In the genomic region with DNA sequence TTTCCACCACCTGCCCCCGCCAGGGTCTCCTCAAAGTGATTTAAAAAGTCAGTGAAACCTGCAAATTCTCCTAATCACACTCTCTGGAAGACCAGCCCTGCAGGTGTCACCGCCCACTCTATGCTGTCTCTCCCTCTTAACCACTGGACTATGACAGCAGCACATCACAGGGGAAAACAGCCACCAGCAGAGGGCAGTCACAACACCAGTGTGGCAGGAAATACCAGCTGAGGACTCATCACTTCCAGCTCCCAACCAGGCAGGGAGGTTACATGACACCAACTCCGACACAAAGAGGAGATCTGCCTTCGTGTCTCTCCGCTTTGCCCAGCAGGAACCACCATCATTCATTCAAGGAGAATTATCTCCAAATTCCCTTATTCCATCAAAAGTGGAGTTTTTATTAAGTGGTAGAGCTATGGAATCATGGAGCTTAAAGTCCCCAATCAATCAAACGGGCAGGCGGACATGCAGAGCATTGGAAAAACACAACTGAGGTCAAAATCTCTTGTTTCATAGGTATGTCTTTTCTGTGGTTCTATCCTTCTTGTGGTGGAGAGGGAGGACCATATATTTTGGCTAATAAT, we compare ENCODE assay signal across 8 cellular contexts.
A peak's percentile ranks its signal among the peaks of the same experiment; 100 is the strongest.
DNase-seq lines count a peak whose midpoint lies in the region; ATAC-seq and TF ChIP-seq lines count a peak whose summit lies in the region.

No MANE protein-coding gene starts in this region.

- TF ChIP-seq CTCF in foreskin fibroblast (IDR thresholded peaks at IDR 0.05; ENCODE audit: low read depth, low read length): peak; percentile 70
- TF ChIP-seq CTCF in suprapubic skin (IDR thresholded peaks at IDR 0.05): peak; percentile 13 to 54

- TF ChIP-seq EP300 in suprapubic skin (IDR thresholded peaks at IDR 0.05): no peak

- no peaks in the 10 kb centered on the region for H3K4me1 ChIP-seq in suprapubic skin

- H3K36me3 ChIP-seq in suprapubic skin: peaks cover 10% of the 10 kb centered on the region

- 87% methylated on average over 7 of the region's 7 CpGs for WGBS in suprapubic skin

- no peaks in the 10 kb centered on the region for H3K27me3 ChIP-seq in suprapubic skin

- TF ChIP-seq POLR2A in suprapubic skin (IDR thresholded peaks at IDR 0.05): no peak

- H3K27ac ChIP-seq in suprapubic skin: no peak overlapping the region

- ATAC-seq in GM21390 (IDR thresholded peaks at IDR 0.05; ENCODE audit: unreplicated experiment): peak; percentile 82

- H3K4me3 ChIP-seq in foreskin fibroblast (ENCODE audit: low read depth in 1 of 2, low read length in 2 of 2) (no peak overlapping the region), suprapubic skin (no peak overlapping the region)

- no peaks in the 10 kb centered on the region for H3K9me3 ChIP-seq in suprapubic skin

- DNase-seq in CD1c-positive myeloid dendritic cell (ENCODE audit: extremely low spot score) (peak; percentile 79), HuH-7 (ENCODE audit: low spot score) (peak; percentile 85), activated T-helper 1 cell treated with Interleukin-2 at 50 U/mL for 16 hours (ENCODE audit: low read depth) (peak; percentile 20), foreskin fibroblast (peak; percentile 67 to 83), occipital lobe (lab: John Stamatoyannopoulos, UW) (peak; percentile 24), suprapubic skin (ENCODE audit: low spot score in 2 of 2) (peak in 1 of 2 donors; percentile 71)

TF ChIP-seq in PFSK-1, 5 proteins besides CTCF, POLR2A, EP300 and RAD21:
- TF ChIP-seq SIN3A (IDR thresholded peaks at IDR 0.05; ENCODE audit: borderline replicate concordance, insufficient read depth, low read length) (no peak), FOXP2 (optimal IDR thresholded peaks at IDR 0.05; ENCODE audit: borderline replicate concordance, extremely low read depth, extremely low read length, insufficient read depth) (peak; percentile 67)
TF ChIP-seq in PFSK-1: peak in this region for 1.
